ENCODE assay signal across 1 cellular context in the genomic region with DNA sequence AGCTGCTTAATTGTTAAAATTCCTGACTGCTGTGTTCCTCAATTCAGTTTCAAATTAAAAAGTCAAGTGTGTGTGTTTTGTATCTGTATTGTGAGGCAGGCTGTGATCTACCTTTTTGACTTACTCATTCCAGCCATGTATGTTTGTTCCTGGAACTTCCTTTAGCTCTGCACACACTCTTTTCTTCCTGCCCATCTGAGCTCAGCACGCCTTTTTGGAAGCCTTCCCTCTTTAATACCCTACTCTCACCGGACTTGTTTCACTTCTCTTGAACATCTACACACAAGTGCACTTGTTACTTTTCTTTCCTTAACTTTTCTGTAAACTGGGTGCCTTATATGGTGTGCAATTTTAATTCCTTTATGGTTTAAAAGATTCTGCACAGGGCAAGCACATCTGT.
TF ChIP-seq lines count a peak whose summit lies in the region.

No MANE protein-coding gene starts in this region.

TF ChIP-seq in SK-N-SH, 30 proteins besides CTCF, POLR2A, EP300 and RAD21 (continued from another document):
- TF ChIP-seq, protein P1, sequence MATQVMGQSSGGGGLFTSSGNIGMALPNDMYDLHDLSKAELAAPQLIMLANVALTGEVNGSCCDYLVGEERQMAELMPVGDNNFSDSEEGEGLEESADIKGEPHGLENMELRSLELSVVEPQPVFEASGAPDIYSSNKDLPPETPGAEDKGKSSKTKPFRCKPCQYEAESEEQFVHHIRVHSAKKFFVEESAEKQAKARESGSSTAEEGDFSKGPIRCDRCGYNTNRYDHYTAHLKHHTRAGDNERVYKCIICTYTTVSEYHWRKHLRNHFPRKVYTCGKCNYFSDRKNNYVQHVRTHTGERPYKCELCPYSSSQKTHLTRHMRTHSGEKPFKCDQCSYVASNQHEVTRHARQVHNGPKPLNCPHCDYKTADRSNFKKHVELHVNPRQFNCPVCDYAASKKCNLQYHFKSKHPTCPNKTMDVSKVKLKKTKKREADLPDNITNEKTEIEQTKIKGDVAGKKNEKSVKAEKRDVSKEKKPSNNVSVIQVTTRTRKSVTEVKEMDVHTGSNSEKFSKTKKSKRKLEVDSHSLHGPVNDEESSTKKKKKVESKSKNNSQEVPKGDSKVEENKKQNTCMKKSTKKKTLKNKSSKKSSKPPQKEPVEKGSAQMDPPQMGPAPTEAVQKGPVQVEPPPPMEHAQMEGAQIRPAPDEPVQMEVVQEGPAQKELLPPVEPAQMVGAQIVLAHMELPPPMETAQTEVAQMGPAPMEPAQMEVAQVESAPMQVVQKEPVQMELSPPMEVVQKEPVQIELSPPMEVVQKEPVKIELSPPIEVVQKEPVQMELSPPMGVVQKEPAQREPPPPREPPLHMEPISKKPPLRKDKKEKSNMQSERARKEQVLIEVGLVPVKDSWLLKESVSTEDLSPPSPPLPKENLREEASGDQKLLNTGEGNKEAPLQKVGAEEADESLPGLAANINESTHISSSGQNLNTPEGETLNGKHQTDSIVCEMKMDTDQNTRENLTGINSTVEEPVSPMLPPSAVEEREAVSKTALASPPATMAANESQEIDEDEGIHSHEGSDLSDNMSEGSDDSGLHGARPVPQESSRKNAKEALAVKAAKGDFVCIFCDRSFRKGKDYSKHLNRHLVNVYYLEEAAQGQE (IDR thresholded peaks at IDR 0.05; ENCODE audit: low read depth, low read length) = no peak
- TF ChIP-seq MXI1 (IDR thresholded peaks at IDR 0.05; ENCODE audit: low read depth, low read length) (no peak), FOXM1 (IDR thresholded peaks at IDR 0.05; ENCODE audit: low read depth) (no peak), NFIC (IDR thresholded peaks at IDR 0.05; ENCODE audit: borderline replicate concordance) (no peak), FOXJ3 (CRISPR knock-in tag; IDR thresholded peaks at IDR 0.05) (no peak), FOSL2 (IDR thresholded peaks at IDR 0.05; ENCODE audit: borderline replicate concordance, low read depth) (no peak), ELF1 (IDR thresholded peaks at IDR 0.05) (no peak), POLR2AphosphoS5 (IDR thresholded peaks at IDR 0.05; ENCODE audit: low read depth, low read length) (no peak), TAF1 (IDR thresholded peaks at IDR 0.05; ENCODE audit: borderline replicate concordance, low read depth, low read length) (no peak)
- TF ChIP-seq, protein P2, sequence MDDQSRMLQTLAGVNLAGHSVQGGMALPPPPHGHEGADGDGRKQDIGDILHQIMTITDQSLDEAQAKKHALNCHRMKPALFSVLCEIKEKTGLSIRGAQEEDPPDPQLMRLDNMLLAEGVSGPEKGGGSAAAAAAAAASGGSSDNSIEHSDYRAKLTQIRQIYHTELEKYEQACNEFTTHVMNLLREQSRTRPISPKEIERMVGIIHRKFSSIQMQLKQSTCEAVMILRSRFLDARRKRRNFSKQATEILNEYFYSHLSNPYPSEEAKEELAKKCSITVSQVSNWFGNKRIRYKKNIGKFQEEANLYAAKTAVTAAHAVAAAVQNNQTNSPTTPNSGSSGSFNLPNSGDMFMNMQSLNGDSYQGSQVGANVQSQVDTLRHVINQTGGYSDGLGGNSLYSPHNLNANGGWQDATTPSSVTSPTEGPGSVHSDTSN (IDR thresholded peaks at IDR 0.05) = no peak
- TF ChIP-seq, protein P3, sequence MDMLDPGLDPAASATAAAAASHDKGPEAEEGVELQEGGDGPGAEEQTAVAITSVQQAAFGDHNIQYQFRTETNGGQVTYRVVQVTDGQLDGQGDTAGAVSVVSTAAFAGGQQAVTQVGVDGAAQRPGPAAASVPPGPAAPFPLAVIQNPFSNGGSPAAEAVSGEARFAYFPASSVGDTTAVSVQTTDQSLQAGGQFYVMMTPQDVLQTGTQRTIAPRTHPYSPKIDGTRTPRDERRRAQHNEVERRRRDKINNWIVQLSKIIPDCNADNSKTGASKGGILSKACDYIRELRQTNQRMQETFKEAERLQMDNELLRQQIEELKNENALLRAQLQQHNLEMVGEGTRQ (IDR thresholded peaks at IDR 0.05; ENCODE audit: borderline replicate concordance, low read depth, low read length) = no peak
